In genomic region chr3:19945405-19946290, GRCh38 we compare ENCODE assay signal across 8 cellular contexts. TPM values are rescaled to one million over a fixed set of nuclear protein-coding genes. Genes with fewer than 3 reads are reported as not detected.
DNase-seq lines count a peak whose midpoint lies in the region; ATAC-seq and TF ChIP-seq lines count a peak whose summit lies in the region.

No MANE protein-coding gene starts in this region.

- TF ChIP-seq CTCF in LNCaP clone FGC (IDR thresholded peaks at IDR 0.05; ENCODE audit: control insufficient read depth, extremely low read depth, insufficient read depth) (no peak), MCF 10A (IDR thresholded peaks at IDR 0.05; ENCODE audit: unreplicated experiment) (no peak)

- peak overlapping the region; percentile 98 for H3K27ac Mint-ChIP-seq in MCF 10A (ENCODE audit: low read depth, unreplicated experiment)

- H3K27ac ChIP-seq in BLaER1 treated with 17β-estradiol and CSF1 and Interleukin-3, amounts not matched to agents 10 nM and 100 nM = peak overlapping the region; percentile 83 to 99 (median 91); a peak in 19 of 22 replicates
- peak overlapping the region; percentile 98 to 99 for H3K27ac ChIP-seq in mucosa of rectum (ENCODE audit: low read depth in 2 of 2, low read length in 2 of 2)

- ATAC-seq in GM18909 (IDR thresholded peaks at IDR 0.05; ENCODE audit: poor library complexity, unreplicated experiment) (no peak), HG03280 (IDR thresholded peaks at IDR 0.05; ENCODE audit: unreplicated experiment) (no peak)

- no peak for DNase-seq in LNCaP clone FGC (ENCODE audit: low read depth)
- DNase-seq in MCF 10A (ENCODE audit: unreplicated experiment) = peak; percentile 22
- no peak for DNase-seq in HK-2 (ENCODE audit: unreplicated experiment)
- DNase-seq in NCI-H82 (lab: John Stamatoyannopoulos, UW) = no peak

- peak overlapping the region in 4 of 11 experiments; percentile 88 to 99 (median 94); a peak in 5 of 22 replicates for H3K9ac ChIP-seq in BLaER1 treated with 17β-estradiol and CSF1 and Interleukin-3, amounts not matched to agents 10 nM and 100 nM
- H3K9ac ChIP-seq in mucosa of rectum (ENCODE audit: low read depth in 1 of 2, low read length in 2 of 2) = peak overlapping the region; percentile 93 to 99

- H3K4me1 ChIP-seq in BLaER1 treated with 17β-estradiol and CSF1 and Interleukin-3, amounts not matched to agents 10 nM and 100 nM = peaks cover 15 to 34% (median 25%) of the 10 kb centered on the region in 10 experiments
- peaks cover 20 to 22% of the 10 kb centered on the region in 2 donors for H3K4me1 ChIP-seq in mucosa of rectum (ENCODE audit: control insufficient read depth in 2 of 2, insufficient read depth in 2 of 2, low read length in 2 of 2)

- H3K27me3 ChIP-seq in BLaER1 treated with 17β-estradiol and CSF1 and Interleukin-3, amounts not matched to agents 10 nM and 100 nM = no peaks in the 10 kb centered on the region
- H3K27me3 ChIP-seq in mucosa of rectum (ENCODE audit: control insufficient read depth in 2 of 2, insufficient read depth in 2 of 2, low read length in 2 of 2) = no peaks in the 10 kb centered on the region

- no peaks in the 10 kb centered on the region for H3K9me3 Mint-ChIP-seq in MCF 10A (ENCODE audit: unreplicated experiment)

- H3K4me3 Mint-ChIP-seq in MCF 10A (ENCODE audit: unreplicated experiment) = peak overlapping the region; percentile 85

- POLR2A ChIA-PET in MCF 10A (lab: Yijun Ruan, JAX) = interaction anchor here (0.8 to 2.2 kb wide), 9 partner anchors 12 to 241 kb away, joined by 3 to 7 read pairs (median 5); partner anchors contain the start of genes EFHB, KAT2B and SGO1

- BruUV-seq in MCF 10A (replicated peaks; lab: Mats Ljungman, UMichigan) = no TSS peak

- peaks cover under 1 to 15% (median 5%) of the 10 kb centered on the region in 11 experiments; a peak in 15 of 22 replicates for H3K36me3 ChIP-seq in BLaER1 treated with 17β-estradiol and CSF1 and Interleukin-3, amounts not matched to agents 10 nM and 100 nM
- H3K36me3 ChIP-seq in mucosa of rectum (ENCODE audit: control insufficient read depth in 2 of 2, insufficient read depth in 2 of 2, low read length in 2 of 2) = no peaks in the 10 kb centered on the region

- peak overlapping the region; percentile 95 to 100 (median 98); a peak in 19 of 20 replicates for H3K4me3 ChIP-seq in BLaER1 treated with 17β-estradiol and CSF1 and Interleukin-3, amounts not matched to agents 10 nM and 100 nM
- H3K4me3 ChIP-seq in LNCaP clone FGC (ENCODE audit: low read depth, low read length) = peak overlapping the region; percentile 90
- H3K4me3 ChIP-seq in mucosa of rectum (ENCODE audit: low read length in 2 of 2) = peak overlapping the region; percentile 96 to 98

- intact Hi-C loops in MCF 10A (cut with micrococcal nuclease) = loop anchor here (1.0 to 2.0 kb wide), 3 partner anchors 56 to 241 kb away; partner anchors contain the start of genes KAT2B and SGO1

- peaks cover 7% of the 10 kb centered on the region for H3K36me3 Mint-ChIP-seq in MCF 10A (ENCODE audit: insufficient read depth, unreplicated experiment)

- peaks cover 7% of the 10 kb centered on the region for H3K4me1 Mint-ChIP-seq in MCF 10A (ENCODE audit: insufficient read depth, unreplicated experiment)

- H3K9me3 ChIP-seq in BLaER1 treated with 17β-estradiol and CSF1 and Interleukin-3, amounts not matched to agents 10 nM and 100 nM (replicated peaks in 1 of 11) = peaks cover 0 to 3% (median 0%) of the 10 kb centered on the region in 11 experiments; a peak in 2 of 22 replicates
- H3K9me3 ChIP-seq in mucosa of rectum (ENCODE audit: control insufficient read depth in 2 of 2, low read length in 2 of 2) = no peaks in the 10 kb centered on the region

- no peaks in the 10 kb centered on the region for H3K27me3 Mint-ChIP-seq in MCF 10A (ENCODE audit: insufficient read depth, unreplicated experiment)

- CTCF ChIA-PET in MCF 10A (lab: Yijun Ruan, JAX) = interaction anchor here (0.6 to 1.2 kb wide), 3 partner anchors 27 to 405 kb away, joined by 3 to 4 read pairs (median 4); no protein-coding TSS in a partner anchor

- peaks cover 10 to 34% (median 22%) of the 10 kb centered on the region in 11 experiments; a peak in 18 of 22 replicates for H4K20me1 ChIP-seq in BLaER1 treated with 17β-estradiol and CSF1 and Interleukin-3, amounts not matched to agents 10 nM and 100 nM

- peak overlapping the region; percentile 59 to 88 (median 79) for H3K4me2 ChIP-seq in BLaER1 treated with 17β-estradiol and CSF1 and Interleukin-3, amounts not matched to agents 10 nM and 100 nM

RNA-seq across cellular contexts. Expression of gene RAB5A, which starts 1.2 kb away (rescaled TPM):
- 89.8 and 102 TPM in 2 replicates for total RNA-seq in MCF 10A (2022)

RNA-seq across cellular contexts. Expression of gene EFHB, which starts 11.6 kb away (rescaled TPM):
- total RNA-seq in MCF 10A (2022) = 1.4 and 1.5 TPM in 2 replicates
